10 cellular contexts compared by ENCODE assay signal in the genomic region with DNA sequence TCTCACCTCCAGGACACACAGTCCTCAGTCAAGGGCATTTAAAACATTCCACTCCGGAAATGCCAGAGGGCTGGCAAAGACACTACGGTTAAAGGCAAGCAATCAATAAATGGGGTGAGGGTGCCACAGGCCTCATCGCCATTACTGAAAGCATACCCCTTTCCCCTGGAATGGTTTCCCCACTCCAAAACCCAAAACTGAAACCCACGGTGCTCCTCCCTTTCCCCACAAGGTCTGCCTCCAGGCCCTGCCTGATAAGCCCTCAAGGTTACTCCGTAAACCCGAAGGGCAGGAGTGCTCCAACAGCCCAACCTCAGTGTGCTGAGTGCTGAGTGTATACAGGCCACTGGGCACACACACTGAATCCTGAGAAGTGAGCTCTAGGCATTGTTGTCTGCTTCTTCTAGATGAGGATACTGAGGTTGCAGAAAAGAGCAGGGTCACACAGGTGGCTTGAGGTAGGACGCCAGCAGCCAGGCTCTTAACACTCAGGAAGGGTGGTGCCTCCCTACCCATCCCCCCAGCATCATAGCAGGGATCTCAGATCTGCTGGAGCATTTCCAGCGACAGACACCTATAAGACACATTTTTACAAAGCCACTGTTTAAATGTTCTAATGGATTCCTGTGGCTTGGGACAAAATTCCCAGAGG. TPM values are rescaled to one million over a fixed set of nuclear protein-coding genes. Genes with fewer than 3 reads are reported as not detected.
DNase-seq lines count a peak whose midpoint lies in the region; ATAC-seq and TF ChIP-seq lines count a peak whose summit lies in the region.
"Had no signal": no experiment of that assay in that cellular context is flagged by ENCODE, and none has a peak within 500 bp of the region (broad histone marks: within the 10 kb centered on the region; RNA-seq: fewer than 3 reads in every experiment).

No MANE protein-coding gene starts in this region.

- 84% methylated on average over 8 of the region's 8 CpGs; no CpG with 5 or more reads in 1 of the 2 donors for WGBS in transverse colon (ENCODE audit: low coverage in 1 of 2), 2 donors

- peaks cover 39% of the 10 kb centered on the region for H3K4me1 Mint-ChIP-seq in activated T-helper 2 cell treated with anti-CD3 and anti-CD28 coated beads, Interferon-gamma antibody, Interleukin-2, Interleukin-4, amounts not matched to agents 10 μg/mL and 5 μg/mL and 100 μg/mL, durations not matched to agents 14 hours and 24 hours and 36 hours (ENCODE audit: low read depth)

- no peak for DNase-seq in Right ventricle myocardium inferior (ENCODE audit: missing footprints)
- no peak for DNase-seq in cardiac septum (ENCODE audit: low spot score)
- peak; percentile 56 for DNase-seq in kidney tubule cell (ENCODE audit: low spot score)
- no peak for DNase-seq in transverse colon
- no peak for DNase-seq in activated T-helper 2 cell treated with anti-CD3 and anti-CD28 coated beads, Interferon-gamma antibody, Interleukin-2, Interleukin-4, amounts not matched to agents 10 μg/mL and 5 μg/mL and 100 μg/mL, durations not matched to agents 14 hours and 24 hours and 36 hours (ENCODE audit: low spot score)
- no peak for DNase-seq in NOMO-1 (lab: John Stamatoyannopoulos, UW; ENCODE audit: unreplicated experiment in 2 of 2)
- DNase-seq: activated effector memory CD4-positive, alpha-beta T cell treated with Interleukin-2 at 50 U/mL for 16 hours; C1 segment of cervical spinal cord had no signal

- no peak for TF ChIP-seq POLR2A in transverse colon (IDR thresholded peaks at IDR 0.05)

- ATAC-seq in Right ventricle myocardium inferior: peak; percentile 59
- ATAC-seq in esophagus mucosa: no peak

- H3K36me3 ChIP-seq in transverse colon: peaks cover 0 to 6% (median 0%) of the 10 kb centered on the region in 4 donors

- H3K27ac ChIP-seq in VCaP: peak overlapping the region; percentile 78; the same call in 1 of the 2 replicates
- peak overlapping the region in 2 of 4 donors; percentile 32 to 45 for H3K27ac ChIP-seq in transverse colon

- H3K27ac Mint-ChIP-seq in activated T-helper 2 cell treated with anti-CD3 and anti-CD28 coated beads, Interferon-gamma antibody, Interleukin-2, Interleukin-4, amounts not matched to agents 10 μg/mL and 5 μg/mL and 100 μg/mL, durations not matched to agents 14 hours and 24 hours and 36 hours: no peak overlapping the region

- no peaks in the 10 kb centered on the region for H3K27me3 ChIP-seq in transverse colon

- no peak overlapping the region for H3K4me3 Mint-ChIP-seq in activated T-helper 2 cell treated with anti-CD3 and anti-CD28 coated beads, Interferon-gamma antibody, Interleukin-2, Interleukin-4, amounts not matched to agents 10 μg/mL and 5 μg/mL and 100 μg/mL, durations not matched to agents 14 hours and 24 hours and 36 hours (ENCODE audit: low read depth)

- no peaks in the 10 kb centered on the region for H3K9me3 ChIP-seq in transverse colon

- intact Hi-C loops in Right ventricle myocardium inferior (cut with DNase I): no loop called here
- intact Hi-C loops in cardiac septum (cut with DNase I): no loop called here
- intact Hi-C loops in transverse colon (cut with DNase I; ENCODE audit: low total_unique reads): no loop called here
- intact Hi-C loops in activated T-helper 2 cell treated with anti-CD3 and anti-CD28 coated beads, Interferon-gamma antibody, Interleukin-2, Interleukin-4, amounts not matched to agents 10 μg/mL and 5 μg/mL and 100 μg/mL, durations not matched to agents 14 hours and 24 hours and 36 hours (cut with micrococcal nuclease): no loop called here

- H3K4me1 ChIP-seq in transverse colon: peaks cover 16 to 52% (median 36%) of the 10 kb centered on the region in 4 donors

- no peaks in the 10 kb centered on the region for H3K9me3 Mint-ChIP-seq in activated T-helper 2 cell treated with anti-CD3 and anti-CD28 coated beads, Interferon-gamma antibody, Interleukin-2, Interleukin-4, amounts not matched to agents 10 μg/mL and 5 μg/mL and 100 μg/mL, durations not matched to agents 14 hours and 24 hours and 36 hours

- H3K27me3 Mint-ChIP-seq in activated T-helper 2 cell treated with anti-CD3 and anti-CD28 coated beads, Interferon-gamma antibody, Interleukin-2, Interleukin-4, amounts not matched to agents 10 μg/mL and 5 μg/mL and 100 μg/mL, durations not matched to agents 14 hours and 24 hours and 36 hours (ENCODE audit: low read depth): no peaks in the 10 kb centered on the region

- in situ Hi-C loops in transverse colon (cut with MboI; ENCODE audit: low pct_ligation_motif_present in 1 of 4, low pct_unique_long_range_greater_than_20kb in 1 of 4, low sequenced_read_pairs in 3 of 4): loop anchor here in 1 of 4 donors (25.0 kb wide), 1 partner anchor 190 kb away; no protein-coding TSS in a partner anchor

- TF ChIP-seq CTCF in VCaP (conservative IDR thresholded peaks at IDR 0.05) (no peak), transverse colon (IDR thresholded peaks at IDR 0.05) (no peak)

- no peak for TF ChIP-seq EP300 in transverse colon (IDR thresholded peaks at IDR 0.05; ENCODE audit: low read depth)

- peaks cover 20% of the 10 kb centered on the region for H3K36me3 Mint-ChIP-seq in activated T-helper 2 cell treated with anti-CD3 and anti-CD28 coated beads, Interferon-gamma antibody, Interleukin-2, Interleukin-4, amounts not matched to agents 10 μg/mL and 5 μg/mL and 100 μg/mL, durations not matched to agents 14 hours and 24 hours and 36 hours (ENCODE audit: low read depth)

- no peak overlapping the region for H3K4me3 ChIP-seq in transverse colon

RNA-seq across cellular contexts. Expression of gene SSBP3, which starts 29.0 kb away (rescaled TPM):
- 53.6 TPM for total RNA-seq in Right ventricle myocardium inferior
- total RNA-seq in cardiac septum: 45.4 TPM
- total RNA-seq in esophagus mucosa: 39.3 TPM
- 100 to 1,000 TPM in 1 of 4 donors, 10 to 100 TPM in 3; 28.7 to 162 (median 37.0) TPM for total RNA-seq in transverse colon
- 84.4 and 89.9 TPM in 2 replicates for total RNA-seq in activated T-helper 2 cell treated with anti-CD3 and anti-CD28 coated beads, Interferon-gamma antibody, Interleukin-2, Interleukin-4, amounts not matched to agents 10 μg/mL and 5 μg/mL and 100 μg/mL, durations not matched to agents 14 hours and 24 hours and 36 hours
